Comparison of ENCODE assay signal across 2 cellular contexts in the genomic region with DNA sequence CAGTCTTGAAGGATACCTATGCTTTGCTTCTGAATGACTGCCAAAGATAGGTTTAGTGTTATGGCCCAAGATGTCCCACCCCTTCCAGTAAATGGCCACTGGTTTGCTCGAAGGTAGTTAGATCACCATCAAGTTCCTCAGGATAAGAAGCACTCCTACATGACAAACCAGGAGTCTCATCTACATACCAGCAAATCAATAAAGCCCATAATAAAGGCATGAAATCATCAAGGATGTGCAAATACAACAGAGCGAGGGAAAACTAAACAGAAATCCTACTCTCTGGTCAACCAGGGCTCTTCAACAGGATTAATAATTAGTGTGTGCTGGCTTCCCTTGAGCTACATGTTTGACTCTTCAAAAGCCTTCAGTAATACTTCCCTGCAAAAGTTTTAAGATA.
TF ChIP-seq lines count a peak whose summit lies in the region.

No MANE protein-coding gene starts in this region.

TF ChIP-seq in SK-N-SH, 30 proteins besides CTCF, POLR2A, EP300 and RAD21 (continued from another document):
- TF ChIP-seq, protein P1, sequence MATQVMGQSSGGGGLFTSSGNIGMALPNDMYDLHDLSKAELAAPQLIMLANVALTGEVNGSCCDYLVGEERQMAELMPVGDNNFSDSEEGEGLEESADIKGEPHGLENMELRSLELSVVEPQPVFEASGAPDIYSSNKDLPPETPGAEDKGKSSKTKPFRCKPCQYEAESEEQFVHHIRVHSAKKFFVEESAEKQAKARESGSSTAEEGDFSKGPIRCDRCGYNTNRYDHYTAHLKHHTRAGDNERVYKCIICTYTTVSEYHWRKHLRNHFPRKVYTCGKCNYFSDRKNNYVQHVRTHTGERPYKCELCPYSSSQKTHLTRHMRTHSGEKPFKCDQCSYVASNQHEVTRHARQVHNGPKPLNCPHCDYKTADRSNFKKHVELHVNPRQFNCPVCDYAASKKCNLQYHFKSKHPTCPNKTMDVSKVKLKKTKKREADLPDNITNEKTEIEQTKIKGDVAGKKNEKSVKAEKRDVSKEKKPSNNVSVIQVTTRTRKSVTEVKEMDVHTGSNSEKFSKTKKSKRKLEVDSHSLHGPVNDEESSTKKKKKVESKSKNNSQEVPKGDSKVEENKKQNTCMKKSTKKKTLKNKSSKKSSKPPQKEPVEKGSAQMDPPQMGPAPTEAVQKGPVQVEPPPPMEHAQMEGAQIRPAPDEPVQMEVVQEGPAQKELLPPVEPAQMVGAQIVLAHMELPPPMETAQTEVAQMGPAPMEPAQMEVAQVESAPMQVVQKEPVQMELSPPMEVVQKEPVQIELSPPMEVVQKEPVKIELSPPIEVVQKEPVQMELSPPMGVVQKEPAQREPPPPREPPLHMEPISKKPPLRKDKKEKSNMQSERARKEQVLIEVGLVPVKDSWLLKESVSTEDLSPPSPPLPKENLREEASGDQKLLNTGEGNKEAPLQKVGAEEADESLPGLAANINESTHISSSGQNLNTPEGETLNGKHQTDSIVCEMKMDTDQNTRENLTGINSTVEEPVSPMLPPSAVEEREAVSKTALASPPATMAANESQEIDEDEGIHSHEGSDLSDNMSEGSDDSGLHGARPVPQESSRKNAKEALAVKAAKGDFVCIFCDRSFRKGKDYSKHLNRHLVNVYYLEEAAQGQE (IDR thresholded peaks at IDR 0.05; ENCODE audit: low read depth, low read length) = no peak
- TF ChIP-seq, protein P2, sequence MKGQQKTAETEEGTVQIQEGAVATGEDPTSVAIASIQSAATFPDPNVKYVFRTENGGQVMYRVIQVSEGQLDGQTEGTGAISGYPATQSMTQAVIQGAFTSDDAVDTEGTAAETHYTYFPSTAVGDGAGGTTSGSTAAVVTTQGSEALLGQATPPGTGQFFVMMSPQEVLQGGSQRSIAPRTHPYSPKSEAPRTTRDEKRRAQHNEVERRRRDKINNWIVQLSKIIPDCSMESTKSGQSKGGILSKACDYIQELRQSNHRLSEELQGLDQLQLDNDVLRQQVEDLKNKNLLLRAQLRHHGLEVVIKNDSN (IDR thresholded peaks at IDR 0.05; ENCODE audit: borderline replicate concordance, low read depth) = no peak
- no peak for TF ChIP-seq TEAD4 (IDR thresholded peaks at IDR 0.05; ENCODE audit: borderline replicate concordance, insufficient read depth)
- TF ChIP-seq POLR2AphosphoS5 (IDR thresholded peaks at IDR 0.05; ENCODE audit: low read depth, low read length) = no peak
- TF ChIP-seq, protein P3, sequence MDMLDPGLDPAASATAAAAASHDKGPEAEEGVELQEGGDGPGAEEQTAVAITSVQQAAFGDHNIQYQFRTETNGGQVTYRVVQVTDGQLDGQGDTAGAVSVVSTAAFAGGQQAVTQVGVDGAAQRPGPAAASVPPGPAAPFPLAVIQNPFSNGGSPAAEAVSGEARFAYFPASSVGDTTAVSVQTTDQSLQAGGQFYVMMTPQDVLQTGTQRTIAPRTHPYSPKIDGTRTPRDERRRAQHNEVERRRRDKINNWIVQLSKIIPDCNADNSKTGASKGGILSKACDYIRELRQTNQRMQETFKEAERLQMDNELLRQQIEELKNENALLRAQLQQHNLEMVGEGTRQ (IDR thresholded peaks at IDR 0.05; ENCODE audit: borderline replicate concordance, low read depth, low read length) = no peak
- TF ChIP-seq TCF12 (IDR thresholded peaks at IDR 0.05) = no peak
- no peak for TF ChIP-seq EZH2phosphoT487 (IDR thresholded peaks at IDR 0.05; ENCODE audit: borderline replicate concordance, low read depth)
- TF ChIP-seq, protein P4, sequence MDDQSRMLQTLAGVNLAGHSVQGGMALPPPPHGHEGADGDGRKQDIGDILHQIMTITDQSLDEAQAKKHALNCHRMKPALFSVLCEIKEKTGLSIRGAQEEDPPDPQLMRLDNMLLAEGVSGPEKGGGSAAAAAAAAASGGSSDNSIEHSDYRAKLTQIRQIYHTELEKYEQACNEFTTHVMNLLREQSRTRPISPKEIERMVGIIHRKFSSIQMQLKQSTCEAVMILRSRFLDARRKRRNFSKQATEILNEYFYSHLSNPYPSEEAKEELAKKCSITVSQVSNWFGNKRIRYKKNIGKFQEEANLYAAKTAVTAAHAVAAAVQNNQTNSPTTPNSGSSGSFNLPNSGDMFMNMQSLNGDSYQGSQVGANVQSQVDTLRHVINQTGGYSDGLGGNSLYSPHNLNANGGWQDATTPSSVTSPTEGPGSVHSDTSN (IDR thresholded peaks at IDR 0.05) = no peak
- TF ChIP-seq, protein P5, sequence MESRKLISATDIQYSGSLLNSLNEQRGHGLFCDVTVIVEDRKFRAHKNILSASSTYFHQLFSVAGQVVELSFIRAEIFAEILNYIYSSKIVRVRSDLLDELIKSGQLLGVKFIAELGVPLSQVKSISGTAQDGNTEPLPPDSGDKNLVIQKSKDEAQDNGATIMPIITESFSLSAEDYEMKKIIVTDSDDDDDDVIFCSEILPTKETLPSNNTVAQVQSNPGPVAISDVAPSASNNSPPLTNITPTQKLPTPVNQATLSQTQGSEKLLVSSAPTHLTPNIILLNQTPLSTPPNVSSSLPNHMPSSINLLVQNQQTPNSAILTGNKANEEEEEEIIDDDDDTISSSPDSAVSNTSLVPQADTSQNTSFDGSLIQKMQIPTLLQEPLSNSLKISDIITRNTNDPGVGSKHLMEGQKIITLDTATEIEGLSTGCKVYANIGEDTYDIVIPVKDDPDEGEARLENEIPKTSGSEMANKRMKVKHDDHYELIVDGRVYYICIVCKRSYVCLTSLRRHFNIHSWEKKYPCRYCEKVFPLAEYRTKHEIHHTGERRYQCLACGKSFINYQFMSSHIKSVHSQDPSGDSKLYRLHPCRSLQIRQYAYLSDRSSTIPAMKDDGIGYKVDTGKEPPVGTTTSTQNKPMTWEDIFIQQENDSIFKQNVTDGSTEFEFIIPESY (IDR thresholded peaks at IDR 0.05; ENCODE audit: borderline replicate concordance, low read depth) = no peak
- no peak for TF ChIP-seq ELF1 (IDR thresholded peaks at IDR 0.05)
- TF ChIP-seq SIN3A (IDR thresholded peaks at IDR 0.05; ENCODE audit: borderline replicate concordance, low read depth, low read length) = no peak

TF ChIP-seq in SK-N-SH treated with all-trans-retinoic acid at 6 μM for 48 hours, 23 proteins besides CTCF, POLR2A, EP300 and RAD21 (continued from another document):
- TF ChIP-seq, protein P6, sequence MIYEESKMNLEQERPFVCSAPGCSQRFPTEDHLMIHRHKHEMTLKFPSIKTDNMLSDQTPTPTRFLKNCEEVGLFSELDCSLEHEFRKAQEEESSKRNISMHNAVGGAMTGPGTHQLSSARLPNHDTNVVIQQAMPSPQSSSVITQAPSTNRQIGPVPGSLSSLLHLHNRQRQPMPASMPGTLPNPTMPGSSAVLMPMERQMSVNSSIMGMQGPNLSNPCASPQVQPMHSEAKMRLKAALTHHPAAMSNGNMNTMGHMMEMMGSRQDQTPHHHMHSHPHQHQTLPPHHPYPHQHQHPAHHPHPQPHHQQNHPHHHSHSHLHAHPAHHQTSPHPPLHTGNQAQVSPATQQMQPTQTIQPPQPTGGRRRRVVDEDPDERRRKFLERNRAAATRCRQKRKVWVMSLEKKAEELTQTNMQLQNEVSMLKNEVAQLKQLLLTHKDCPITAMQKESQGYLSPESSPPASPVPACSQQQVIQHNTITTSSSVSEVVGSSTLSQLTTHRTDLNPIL (CRISPR knock-in tag; IDR thresholded peaks at IDR 0.05; ENCODE audit: low read depth) = no peak
- TF ChIP-seq ZFP30 (CRISPR knock-in tag; IDR thresholded peaks at IDR 0.05) (no peak), GLIS3 (CRISPR knock-in tag; IDR thresholded peaks at IDR 0.05) (no peak), RARB (CRISPR knock-in tag; IDR thresholded peaks at IDR 0.05) (no peak), ZC3H10 (CRISPR knock-in tag; IDR thresholded peaks at IDR 0.05) (no peak)
